In the genomic region with DNA sequence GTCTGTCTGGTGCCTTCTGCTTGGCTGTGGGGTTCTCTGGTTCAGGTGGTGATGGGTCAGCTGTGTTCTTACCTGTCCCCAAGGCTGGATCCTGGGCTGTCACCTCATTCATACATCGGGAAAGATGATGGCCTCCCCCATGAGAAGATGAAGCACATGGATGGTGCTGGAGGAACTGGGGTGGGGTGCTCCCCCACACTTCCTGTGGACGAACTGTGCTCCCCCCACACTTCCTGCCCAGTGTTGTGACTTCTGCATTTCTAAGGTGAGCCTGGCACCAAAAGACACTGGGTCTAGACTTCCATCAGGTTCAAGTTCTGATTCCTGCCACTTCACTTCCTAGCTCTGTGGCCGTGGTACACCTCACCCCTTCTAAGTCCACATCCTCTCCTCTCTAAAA, we compare ENCODE assay signal across 13 cellular contexts. TPM values are rescaled to one million over a fixed set of nuclear protein-coding genes. Genes with fewer than 3 reads are reported as not detected.
DNase-seq lines count a peak whose midpoint lies in the region; ATAC-seq and TF ChIP-seq lines count a peak whose summit lies in the region.
"Had no signal": no experiment of that assay in that cellular context is flagged by ENCODE, and none has a peak within 500 bp of the region (broad histone marks: within the 10 kb centered on the region; RNA-seq: fewer than 3 reads in every experiment).

No MANE protein-coding gene starts in this region.

- H3K36me3 ChIP-seq in left ventricle myocardium inferior = peaks cover 48% of the 10 kb centered on the region

- ATAC-seq in left cardiac atrium (no peak), T-cell (replicated peaks in 1 of 4) (no peak), GM18868 (IDR thresholded peaks at IDR 0.05; ENCODE audit: unreplicated experiment) (no peak)
- ATAC-seq: activated CD4-positive, alpha-beta T cell treated with anti-CD3 and anti-CD28 coated beads for 36 hours; mucosa of descending colon had no signal

- DNase-seq in left ventricle myocardium inferior (no peak), left cardiac atrium (no peak), T-cell (no peak), substantia nigra (lab: John Stamatoyannopoulos, UW) (peak in 1 of 49 donors; percentile 8), mesothelial cell of epicardium (ENCODE audit: low spot score in 2 of 2, unreplicated experiment in 2 of 2) (no peak)
- no peak for DNase-seq in activated effector memory CD4-positive, alpha-beta T cell treated with anti-CD3 and anti-CD28 coated beads, Interleukin-2, amount 50 U/mL, for 16 hours
- DNase-seq: activated CD4-positive, alpha-beta T cell treated with anti-CD3 and anti-CD28 coated beads for 36 hours; Karpas-422; NCI-H2029 treated with DMSO at 0.1 percent for 48 hours had no signal

- peak overlapping the region; percentile 62 to 82 for H3K27ac Mint-ChIP-seq in T-cell
- peak overlapping the region; percentile 90 for H3K27ac Mint-ChIP-seq in dendritic cell treated with granulocyte-macrophage colony-stimulating factor and Interleukin-4, amounts not matched to agents 40 ng/mL and 50 ng/mL, for 4 days
- no peak overlapping the region for H3K27ac Mint-ChIP-seq in mesothelial cell of epicardium
- H3K27ac Mint-ChIP-seq: activated CD4-positive, alpha-beta T cell treated with anti-CD3 and anti-CD28 coated beads for 36 hours had no signal

- CTCF ChIA-PET in T-cell (lab: Charles Lee) = interaction anchor here in 1 of 2 donors (0.6 kb wide), 1 partner anchor 1881 kb away, joined by 4 read pairs; no protein-coding TSS in a partner anchor

- no peaks in the 10 kb centered on the region for H3K27me3 ChIP-seq in left ventricle myocardium inferior (ENCODE audit: low read depth)

- H3K27ac ChIP-seq in left ventricle myocardium inferior (replicated peaks) (peak overlapping the region; percentile 56), substantia nigra (ENCODE audit: low read depth, low read length, poor library complexity, severe bottlenecking) (peak overlapping the region; percentile 5)
- H3K27ac ChIP-seq: prostate gland had no signal

- H3K36me3 Mint-ChIP-seq in T-cell = peaks cover 34% of the 10 kb centered on the region
- H3K36me3 Mint-ChIP-seq in dendritic cell treated with granulocyte-macrophage colony-stimulating factor and Interleukin-4, amounts not matched to agents 40 ng/mL and 50 ng/mL, for 4 days (ENCODE audit: low read depth) = peaks cover 89% of the 10 kb centered on the region
- H3K36me3 Mint-ChIP-seq in mesothelial cell of epicardium = peaks cover 9% of the 10 kb centered on the region

- POLR2A ChIA-PET in T-cell (lab: Charles Lee) = no interaction called here

- H3K4me3 Mint-ChIP-seq in T-cell (peak overlapping the region in 1 of 3 donors; percentile 9), mesothelial cell of epicardium (no peak overlapping the region)
- peak overlapping the region; percentile 69 for H3K4me3 Mint-ChIP-seq in dendritic cell treated with granulocyte-macrophage colony-stimulating factor and Interleukin-4, amounts not matched to agents 40 ng/mL and 50 ng/mL, for 4 days
- H3K4me3 Mint-ChIP-seq: activated CD4-positive, alpha-beta T cell treated with anti-CD3 and anti-CD28 coated beads for 36 hours had no signal

- H3K9me3 Mint-ChIP-seq in T-cell (no peaks in the 10 kb centered on the region), mesothelial cell of epicardium (no peaks in the 10 kb centered on the region)
- H3K9me3 Mint-ChIP-seq in dendritic cell treated with granulocyte-macrophage colony-stimulating factor and Interleukin-4, amounts not matched to agents 40 ng/mL and 50 ng/mL, for 4 days = no peaks in the 10 kb centered on the region

- no peaks in the 10 kb centered on the region for H3K9me3 ChIP-seq in left ventricle myocardium inferior (replicated peaks)
- H3K9me3 ChIP-seq: mucosa of descending colon, prostate gland had no signal

- intact Hi-C loops in left ventricle myocardium inferior (cut with micrococcal nuclease) (no loop called here), left cardiac atrium (cut with DNase I) (no loop called here)
- intact Hi-C loops in dendritic cell treated with granulocyte-macrophage colony-stimulating factor and Interleukin-4, amounts not matched to agents 40 ng/mL and 50 ng/mL, for 4 days (cut with micrococcal nuclease) = no loop called here

- H3K27me3 Mint-ChIP-seq in T-cell = no peaks in the 10 kb centered on the region
- no peaks in the 10 kb centered on the region for H3K27me3 Mint-ChIP-seq in dendritic cell treated with granulocyte-macrophage colony-stimulating factor and Interleukin-4, amounts not matched to agents 40 ng/mL and 50 ng/mL, for 4 days
- no peaks in the 10 kb centered on the region for H3K27me3 Mint-ChIP-seq in mesothelial cell of epicardium (ENCODE audit: low read depth)
- H3K27me3 Mint-ChIP-seq: activated CD4-positive, alpha-beta T cell treated with anti-CD3 and anti-CD28 coated beads for 36 hours had no signal

- H3K4me3 ChIP-seq in left ventricle myocardium inferior = no peak overlapping the region
- H3K4me3 ChIP-seq: mucosa of descending colon, prostate gland had no signal

- H3K4me1 ChIP-seq in left ventricle myocardium inferior = peaks cover 24% of the 10 kb centered on the region
- H3K4me1 ChIP-seq: prostate gland had no signal

- TF ChIP-seq CTCF in left ventricle myocardium inferior (IDR thresholded peaks at IDR 0.05; ENCODE audit: borderline replicate concordance) (no peak), mesothelial cell of epicardium (IDR thresholded peaks at IDR 0.05; ENCODE audit: unreplicated experiment) (no peak)

- H3K4me1 Mint-ChIP-seq in T-cell = peaks cover 28 to 58% (median 40%) of the 10 kb centered on the region in 3 donors
- H3K4me1 Mint-ChIP-seq in dendritic cell treated with granulocyte-macrophage colony-stimulating factor and Interleukin-4, amounts not matched to agents 40 ng/mL and 50 ng/mL, for 4 days (ENCODE audit: low read depth) = peaks cover 91% of the 10 kb centered on the region
- peaks cover 2% of the 10 kb centered on the region for H3K4me1 Mint-ChIP-seq in mesothelial cell of epicardium

RNA-seq across cellular contexts. Expression of a gene that starts 4.3 kb away (rescaled TPM):
- total RNA-seq in left ventricle myocardium inferior (11.6 TPM), left cardiac atrium (10 to 100 TPM; 11.1 to 12.2 TPM), T-cell (10 to 100 TPM; 18.5 to 35.0 (median 31.1) TPM), mesothelial cell of epicardium (22.8 to 25.6 TPM (median 24.9 TPM) in 3 replicates)

RNA-seq across cellular contexts. Expression of a gene that starts 7.7 kb away (rescaled TPM):
- total RNA-seq in left ventricle myocardium inferior = 18.4 TPM
- 10 to 100 TPM; 18.2 to 22.7 TPM for total RNA-seq in left cardiac atrium
- total RNA-seq in T-cell = 10 to 100 TPM; 25.9 to 44.8 (median 40.7) TPM
- total RNA-seq in mesothelial cell of epicardium = 35.1 to 39.4 TPM (median 36.0 TPM) in 3 replicates

RNA-seq across cellular contexts. Expression of a gene that starts 7.8 kb away (rescaled TPM):
- total RNA-seq in left ventricle myocardium inferior (859 TPM), left cardiac atrium (1,000 to 10,000 TPM; 1,074 to 1,076 TPM), T-cell (1,000 to 10,000 TPM; 2,623 to 2,692 (median 2,659) TPM), mesothelial cell of epicardium (2,220 to 2,356 TPM (median 2,311 TPM) in 3 replicates)

RNA-seq across cellular contexts. Expression of a gene that starts 16.0 kb away (rescaled TPM):
- total RNA-seq in left ventricle myocardium inferior (60.7 TPM), left cardiac atrium (10 to 100 TPM; 34.1 to 42.5 TPM), T-cell (10 to 100 TPM; 33.0 to 58.7 (median 58.3) TPM), mesothelial cell of epicardium (29.4 to 31.4 TPM (median 30.0 TPM) in 3 replicates)

RNA-seq across cellular contexts. Expression of a gene that starts 16.1 kb away (rescaled TPM):
- 17.4 TPM for total RNA-seq in left ventricle myocardium inferior
- total RNA-seq in left cardiac atrium = 10 to 100 TPM; 10.6 to 15.5 TPM
- total RNA-seq in T-cell = 10 to 100 TPM; 17.0 to 25.3 (median 24.9) TPM
- 10.3 to 12.7 TPM (median 12.1 TPM) in 3 replicates for total RNA-seq in mesothelial cell of epicardium
